1 cellular context compared by ENCODE assay signal in genomic region chr6:89311530-89311852, GRCh38.
TF ChIP-seq lines count a peak whose summit lies in the region.

No MANE protein-coding gene starts in this region.

TF ChIP-seq in HepG2, 621 proteins besides CTCF, POLR2A, EP300 and RAD21 (continued from another document):
- 0 out of 2 replicates have a peak, but pooled peaks have one; percentile 15 for TF ChIP-seq ZNF687 (CRISPR knock-in tag; IDR thresholded peaks at IDR 0.05)
- TF ChIP-seq ZNF501 (CRISPR knock-in tag; IDR thresholded peaks at IDR 0.05): peak; percentile 66; the same call in 1 of the 2 replicates
- 0 out of 2 replicates have a peak, but pooled peaks have one; percentile 53 for TF ChIP-seq HNF1B (CRISPR knock-in tag; IDR thresholded peaks at IDR 0.05)
- TF ChIP-seq DNMT1 (CRISPR knock-in tag; IDR thresholded peaks at IDR 0.05): 0 out of 2 replicates have a peak, but pooled peaks have one; percentile 54
- TF ChIP-seq ZNF296 (CRISPR knock-in tag; conservative IDR thresholded peaks at IDR 0.05): no peak
- TF ChIP-seq SP140L (CRISPR knock-in tag; IDR thresholded peaks at IDR 0.05; ENCODE audit: borderline replicate concordance): no peak
- TF ChIP-seq, protein P1, sequence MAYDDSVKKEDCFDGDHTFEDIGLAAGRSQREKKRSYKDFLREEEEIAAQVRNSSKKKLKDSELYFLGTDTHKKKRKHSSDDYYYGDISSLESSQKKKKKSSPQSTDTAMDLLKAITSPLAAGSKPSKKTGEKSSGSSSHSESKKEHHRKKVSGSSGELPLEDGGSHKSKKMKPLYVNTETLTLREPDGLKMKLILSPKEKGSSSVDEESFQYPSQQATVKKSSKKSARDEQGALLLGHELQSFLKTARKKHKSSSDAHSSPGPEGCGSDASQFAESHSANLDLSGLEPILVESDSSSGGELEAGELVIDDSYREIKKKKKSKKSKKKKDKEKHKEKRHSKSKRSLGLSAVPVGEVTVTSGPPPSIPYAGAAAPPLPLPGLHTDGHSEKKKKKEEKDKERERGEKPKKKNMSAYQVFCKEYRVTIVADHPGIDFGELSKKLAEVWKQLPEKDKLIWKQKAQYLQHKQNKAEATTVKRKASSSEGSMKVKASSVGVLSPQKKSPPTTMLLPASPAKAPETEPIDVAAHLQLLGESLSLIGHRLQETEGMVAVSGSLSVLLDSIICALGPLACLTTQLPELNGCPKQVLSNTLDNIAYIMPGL (CRISPR knock-in tag; IDR thresholded peaks at IDR 0.05; ENCODE audit: borderline replicate concordance in 1 of 2, low read depth in 1 of 2): no peak
- TF ChIP-seq REPIN1 (CRISPR knock-in tag; IDR thresholded peaks at IDR 0.05; ENCODE audit: borderline replicate concordance, low read depth): no peak
- TF ChIP-seq SP4 (CRISPR knock-in tag; IDR thresholded peaks at IDR 0.05): 0 out of 2 replicates have a peak, but pooled peaks have one; percentile 23
- 0 out of 2 replicates have a peak, but pooled peaks have one; percentile 18 for TF ChIP-seq IRF2 (CRISPR knock-in tag; IDR thresholded peaks at IDR 0.05)
- no peak for TF ChIP-seq FOXJ3 (CRISPR knock-in tag; IDR thresholded peaks at IDR 0.05; ENCODE audit: borderline replicate concordance)
- peak; percentile 16; the same call in 1 of the 2 replicates for TF ChIP-seq ZNF350 (CRISPR knock-in tag; IDR thresholded peaks at IDR 0.05; ENCODE audit: borderline replicate concordance, low read depth)
- no peak for TF ChIP-seq ZNF234 (CRISPR knock-in tag; conservative IDR thresholded peaks at IDR 0.05)
- peak; percentile 32; the same call in 1 of the 2 replicates for TF ChIP-seq ZNF430 (CRISPR knock-in tag; IDR thresholded peaks at IDR 0.05)
